In the genomic region with DNA sequence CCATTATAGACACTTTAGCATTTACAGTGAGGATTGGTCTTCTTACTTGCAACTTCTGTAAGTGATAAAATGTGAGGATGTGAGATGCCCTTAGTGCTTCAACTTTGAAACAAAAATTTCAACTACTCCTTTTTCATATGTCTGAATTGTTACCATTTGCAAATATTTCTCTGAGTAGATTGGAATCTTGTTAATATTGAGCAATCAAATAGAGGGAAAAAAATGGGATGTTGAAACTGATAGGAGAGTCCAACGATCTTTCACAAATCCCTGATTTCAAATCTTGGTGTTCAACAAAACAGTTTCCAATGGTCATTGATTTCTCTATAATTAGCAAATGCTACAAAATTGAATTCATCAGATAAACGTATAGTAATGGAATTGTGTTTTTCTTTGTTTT, we compare ENCODE assay signal across 28 cellular contexts.
"Had no signal": no experiment of that assay in that cellular context is flagged by ENCODE, and none has a peak within 500 bp of the region (broad histone marks: within the 10 kb centered on the region; RNA-seq: fewer than 3 reads in every experiment).

No MANE protein-coding gene starts in this region.

- ATAC-seq: activated CD8-positive, alpha-beta T cell treated with anti-CD3 and anti-CD28 coated beads for 36 hours; activated naive CD8-positive, alpha-beta T cell treated with anti-CD3 and anti-CD28 coated beads, Interleukin-2, amount 50 U/mL, for 24 hours had no signal

- DNase-seq: activated B cell treated with CpG ODN at 0.5 μM for 24 hours; activated CD4-positive, alpha-beta memory T cell treated with anti-CD3 and anti-CD28 coated beads for 36 hours; activated CD4-positive, alpha-beta T cell treated with anti-CD3 and anti-CD28 coated beads for 4 hours; activated CD4-positive, alpha-beta T cell treated with anti-CD3 and anti-CD28 coated beads, Interleukin-2, amount 10 ng/mL, durations not matched to agents 24 days and 14 days; activated CD4-positive, alpha-beta T cell treated with anti-CD3 and anti-CD28 coated beads, Interleukin-2, amount 50 U/mL, for 1 hour; activated CD4-positive, alpha-beta T cell treated with anti-CD3 and anti-CD28 coated beads, Interleukin-2, amount 50 U/mL, for 4 hours; activated CD4-positive, CD25-positive, alpha-beta regulatory T cell treated with anti-CD3 and anti-CD28 coated beads, Interleukin-2, amount 50 U/mL, for 72 hours; activated CD8-positive, alpha-beta memory T cell treated with anti-CD3 and anti-CD28 coated beads, Interleukin-2, amount 50 U/mL, for 48 hours; activated CD8-positive, alpha-beta T cell treated with anti-CD3 and anti-CD28 coated beads for 36 hours; activated effector memory CD4-positive, alpha-beta T cell treated with Interleukin-2 at 50 U/mL for 16 hours; activated gamma-delta T cell; activated naive CD4-positive, alpha-beta T cell treated with anti-CD3 and anti-CD28 coated beads, Interleukin-2, amount 10 ng/mL, durations not matched to agents 7 days and 5 days; activated naive CD4-positive, alpha-beta T cell treated with Interleukin-2 at 50 U/mL for 16 hours; activated naive CD8-positive, alpha-beta T cell treated with anti-CD3 and anti-CD28 coated beads, Interleukin-2, amount 10 ng/mL, durations not matched to agents 7 days and 5 days; activated naive CD8-positive, alpha-beta T cell treated with anti-CD3 and anti-CD28 coated beads, Interleukin-2, amount 50 U/mL, for 24 hours; activated T-cell treated with anti-CD3 and anti-CD28 coated beads, Interleukin-2, amount 50 U/mL, for 24 hours; activated T-cell treated with anti-CD3 and anti-CD28 coated beads, Interleukin-2, amount 50 U/mL, for 48 hours; amygdala; anterior cingulate cortex; caudate nucleus; cerebellar nuclear complex; T-helper 2 cell; T-helper 9 cell had no signal

- H3K4me3 ChIP-seq: ascending aorta, cardiac muscle cell had no signal

- H3K4me1 ChIP-seq: ascending aorta had no signal

- H3K9me3 ChIP-seq: ascending aorta had no signal

- H3K27me3 ChIP-seq: ascending aorta, cardiac muscle cell had no signal

- H3K27ac ChIP-seq: ascending aorta, cardiac muscle cell, VCaP had no signal

- FAIRE-seq: bronchial epithelial cell, TTC549 had no signal

- H3K36me3 ChIP-seq: ascending aorta, cardiac muscle cell had no signal
